9 cellular contexts compared by ENCODE assay signal in the genomic region with DNA sequence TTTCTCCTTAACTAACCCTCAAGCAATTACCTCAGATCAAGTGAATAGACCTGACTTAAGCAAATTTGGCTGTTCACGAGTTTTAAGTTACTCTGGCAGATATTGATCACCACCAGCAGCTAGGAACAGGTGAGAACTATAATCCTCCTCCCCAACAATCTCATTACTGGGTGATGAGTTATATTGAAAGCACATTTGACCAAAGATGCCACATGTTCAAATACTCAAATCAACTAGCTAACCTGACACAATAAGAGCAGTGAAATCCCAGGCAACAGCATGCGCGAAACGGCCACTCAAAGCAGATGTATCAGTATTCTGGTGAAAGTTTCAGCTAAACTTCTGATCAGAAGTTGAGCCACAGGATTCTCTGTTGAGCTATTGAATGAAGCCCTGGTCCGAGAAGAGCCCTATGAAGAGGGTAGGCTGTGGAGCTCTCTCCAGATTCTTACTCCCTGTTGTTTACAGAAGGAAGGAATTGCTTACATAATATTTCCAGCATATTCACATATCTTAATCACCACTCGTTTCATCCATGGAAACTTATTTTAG. TPM values are rescaled to one million over a fixed set of nuclear protein-coding genes. Genes with fewer than 3 reads are reported as not detected.
A peak's percentile ranks its signal among the peaks of the same experiment; 100 is the strongest.
DNase-seq lines count a peak whose midpoint lies in the region; ATAC-seq and TF ChIP-seq lines count a peak whose summit lies in the region.
"Had no signal": no experiment of that assay in that cellular context is flagged by ENCODE, and none has a peak within 500 bp of the region (broad histone marks: within the 10 kb centered on the region; RNA-seq: fewer than 3 reads in every experiment).

No MANE protein-coding gene starts in this region.

- H3K27ac ChIP-seq in gastroesophageal sphincter = peak overlapping the region in 3 of 4 donors; percentile 3 to 56 (median 38)
- H3K27ac ChIP-seq in caudate nucleus (ENCODE audit: low read depth, low read length) = no peak overlapping the region

- ATAC-seq in GM18498 (IDR thresholded peaks at IDR 0.05; ENCODE audit: unreplicated experiment) = peak; percentile 83
- ATAC-seq in GM21381 (IDR thresholded peaks at IDR 0.05; ENCODE audit: unreplicated experiment) = peak; percentile 82
- ATAC-seq in HG03378 (IDR thresholded peaks at IDR 0.05; ENCODE audit: unreplicated experiment) = peak; percentile 86
- ATAC-seq in gastroesophageal sphincter = no peak

- H3K4me3 ChIP-seq in gastroesophageal sphincter = no peak overlapping the region

- peaks cover 4 to 30% (median 6%) of the 10 kb centered on the region in 3 donors for H3K4me1 ChIP-seq in gastroesophageal sphincter

- no peak for TF ChIP-seq CTCF in gastroesophageal sphincter (IDR thresholded peaks at IDR 0.05)

- WGBS in gastroesophageal sphincter (ENCODE audit: low coverage in 1 of 2), 2 donors = 25 to 34% methylated on average over 4 to 6 of the region's 6 CpGs

- H3K9me3 ChIP-seq in gastroesophageal sphincter = no peaks in the 10 kb centered on the region

- no peaks in the 10 kb centered on the region for H3K27me3 ChIP-seq in gastroesophageal sphincter

- DNase-seq in nucleus accumbens (lab: John Stamatoyannopoulos, UW) = no peak
- no peak for DNase-seq in cerebellar nuclear complex (lab: John Stamatoyannopoulos, UW)
- no peak for DNase-seq in SW480 (ENCODE audit: low spot score)
- DNase-seq in caudate nucleus (lab: John Stamatoyannopoulos, UW) = no peak
- DNase-seq: natural killer cell had no signal

- TF ChIP-seq POLR2A in gastroesophageal sphincter (IDR thresholded peaks at IDR 0.05) = no peak

- no peak for TF ChIP-seq EP300 in gastroesophageal sphincter (IDR thresholded peaks at IDR 0.05)

- no peaks in the 10 kb centered on the region for H3K36me3 ChIP-seq in gastroesophageal sphincter

RNA-seq across cellular contexts. Expression of gene CAV1, which starts 52.6 kb away (rescaled TPM):
- 100 to 1,000 TPM; 546 to 772 (median 602) TPM for total RNA-seq in gastroesophageal sphincter
- total RNA-seq: natural killer cell had no signal
